ENCODE assay signal across 2 cellular contexts in genomic region chr6:136524339-136524935, GRCh38.
TF ChIP-seq lines count a peak whose summit lies in the region.

No MANE protein-coding gene starts in this region.

TF ChIP-seq in SK-N-SH, 30 proteins besides CTCF, POLR2A, EP300 and RAD21:
- TF ChIP-seq USF2 (IDR thresholded peaks at IDR 0.05; ENCODE audit: borderline replicate concordance, low read depth, low read length) (no peak), TAF1 (IDR thresholded peaks at IDR 0.05; ENCODE audit: borderline replicate concordance, low read depth, low read length) (no peak), GATA2 (CRISPR knock-in tag; IDR thresholded peaks at IDR 0.05) (no peak), CHD2 (IDR thresholded peaks at IDR 0.05; ENCODE audit: low read length, partially characterized antibody) (no peak), REST (IDR thresholded peaks at IDR 0.05; ENCODE audit: low read depth, low read length) (no peak)

TF ChIP-seq in SK-N-SH treated with all-trans-retinoic acid at 6 μM for 48 hours, 23 proteins besides CTCF, POLR2A, EP300 and RAD21 (continued from another document):
- TF ChIP-seq PATZ1 (CRISPR knock-in tag; IDR thresholded peaks at IDR 0.05; ENCODE audit: borderline replicate concordance) (no peak), OSR1 (CRISPR knock-in tag; IDR thresholded peaks at IDR 0.05) (no peak), CSRNP3 (CRISPR knock-in tag; IDR thresholded peaks at IDR 0.05) (no peak), ZNF70 (CRISPR knock-in tag; IDR thresholded peaks at IDR 0.05) (no peak), CREB5 (CRISPR knock-in tag; IDR thresholded peaks at IDR 0.05; ENCODE audit: low read depth) (no peak)
